In genomic region chr3:16448691-16449090, GRCh38 we compare ENCODE assay signal across 10 cellular contexts.
A peak's percentile ranks its signal among the peaks of the same experiment; 100 is the strongest.
DNase-seq lines count a peak whose midpoint lies in the region; ATAC-seq and TF ChIP-seq lines count a peak whose summit lies in the region.
"Had no signal": no experiment of that assay in that cellular context is flagged by ENCODE, and none has a peak within 500 bp of the region (broad histone marks: within the 10 kb centered on the region; RNA-seq: fewer than 3 reads in every experiment).

No MANE protein-coding gene starts in this region.

- 24% methylated on average over 6 of the region's 6 CpGs for WGBS in prostate gland

- DNase-seq in T-helper 1 cell (no peak), SK-MEL-5 (ENCODE audit: low read depth, low spot score) (peak; percentile 72), foreskin fibroblast (peak; percentile 94 to 97), prostate gland (ENCODE audit: low spot score) (peak; percentile 13), DMS79 treated with DMSO at 0.1 percent for 48 hours (lab: John Stamatoyannopoulos, UW) (no peak)

- ATAC-seq in HG02678 (IDR thresholded peaks at IDR 0.05; ENCODE audit: unreplicated experiment) (no peak), HG03469 (IDR thresholded peaks at IDR 0.05; ENCODE audit: unreplicated experiment) (no peak)
- ATAC-seq: T-cell had no signal

- H3K9me3 ChIP-seq in prostate gland: no peaks in the 10 kb centered on the region

- H3K27me3 ChIP-seq in prostate gland (replicated peaks; ENCODE audit: insufficient read depth): no peaks in the 10 kb centered on the region
- H3K27me3 ChIP-seq: BLaER1 treated with 17β-estradiol and CSF1 and Interleukin-3, amounts not matched to agents 10 nM and 100 nM had no signal

- no peak overlapping the region for H3K4me3 Mint-ChIP-seq in T-helper 1 cell treated with Interleukin-12 subunit alpha and Interleukin-12 subunit beta and Interleukin-4 antibody, amounts not matched to agents 30 μg/mL and 1 μg/mL, for 36 hours
- H3K4me3 Mint-ChIP-seq: T-cell had no signal

- no peaks in the 10 kb centered on the region for H3K36me3 ChIP-seq in prostate gland

- H3K27ac ChIP-seq in prostate gland: no peak overlapping the region
- H3K27ac ChIP-seq: BLaER1 treated with 17β-estradiol and CSF1 and Interleukin-3, amounts not matched to agents 10 nM and 100 nM had no signal

- no peak for TF ChIP-seq POLR2A in prostate gland (IDR thresholded peaks at IDR 0.05)

- no peak for TF ChIP-seq CTCF in foreskin fibroblast (IDR thresholded peaks at IDR 0.05; ENCODE audit: low read depth, low read length)
- TF ChIP-seq CTCF in prostate gland (IDR thresholded peaks at IDR 0.05): no peak

- H3K4me3 ChIP-seq in foreskin fibroblast (ENCODE audit: low read depth in 1 of 2, low read length in 2 of 2) (no peak overlapping the region), prostate gland (no peak overlapping the region)
- H3K4me3 ChIP-seq: BLaER1 treated with 17β-estradiol and CSF1 and Interleukin-3, amounts not matched to agents 10 nM and 100 nM had no signal

- no peaks in the 10 kb centered on the region for H3K4me1 ChIP-seq in prostate gland (replicated peaks)

- H3K36me3 Mint-ChIP-seq in T-helper 1 cell treated with Interleukin-12 subunit alpha and Interleukin-12 subunit beta and Interleukin-4 antibody, amounts not matched to agents 30 μg/mL and 1 μg/mL, for 36 hours (ENCODE audit: low read depth): peaks cover 23% of the 10 kb centered on the region

- in situ Hi-C loops in SK-MEL-5 (cut with HindIII; ENCODE audit: low pct_unique_long_range_greater_than_20kb, low sequenced_read_pairs): no loop called here

- peaks cover 37% of the 10 kb centered on the region for H3K4me1 Mint-ChIP-seq in T-helper 1 cell treated with Interleukin-12 subunit alpha and Interleukin-12 subunit beta and Interleukin-4 antibody, amounts not matched to agents 30 μg/mL and 1 μg/mL, for 36 hours (ENCODE audit: low read depth)

- intact Hi-C loops in prostate gland (cut with DNase I): loop anchor here (5.0 kb wide), 2 partner anchors 46 to 64 kb away; partner anchors contain the start of gene RFTN1

- peak overlapping the region; percentile 53 for H3K27ac Mint-ChIP-seq in T-helper 1 cell treated with Interleukin-12 subunit alpha and Interleukin-12 subunit beta and Interleukin-4 antibody, amounts not matched to agents 30 μg/mL and 1 μg/mL, for 36 hours
- H3K27ac Mint-ChIP-seq: T-cell had no signal

- no peaks in the 10 kb centered on the region for H3K9me3 Mint-ChIP-seq in T-helper 1 cell treated with Interleukin-12 subunit alpha and Interleukin-12 subunit beta and Interleukin-4 antibody, amounts not matched to agents 30 μg/mL and 1 μg/mL, for 36 hours

- H3K27me3 Mint-ChIP-seq in T-helper 1 cell treated with Interleukin-12 subunit alpha and Interleukin-12 subunit beta and Interleukin-4 antibody, amounts not matched to agents 30 μg/mL and 1 μg/mL, for 36 hours (ENCODE audit: low read depth): no peaks in the 10 kb centered on the region
- H3K27me3 Mint-ChIP-seq: T-cell had no signal

Comparison
In these comparisons a context has a peak if more than half of its experiments do, and no peak if none do; other contexts are left out.
1. DNase-seq: peak in SK-MEL-5 (single experiment), foreskin fibroblast (2 of 2) and prostate gland (single experiment); none in T-helper 1 cell (0 of 5) and DMS79 treated with DMSO at 0.1 percent for 48 hours (single experiment).